Comparison of ENCODE assay signal across 21 cellular contexts in genomic region chr17:30343741-30344140, GRCh38. TPM values are rescaled to one million over a fixed set of nuclear protein-coding genes. Genes with fewer than 3 reads are reported as not detected.
DNase-seq lines count a peak whose midpoint lies in the region; TF ChIP-seq lines count a peak whose summit lies in the region.
"Had no signal": no experiment of that assay in that cellular context is flagged by ENCODE, and none has a peak within 500 bp of the region (broad histone marks: within the 10 kb centered on the region; RNA-seq: fewer than 3 reads in every experiment).

No MANE protein-coding gene starts in this region.

- no peak overlapping the region for H3K4me3 Mint-ChIP-seq in chondrocyte (ENCODE audit: unreplicated experiment)
- H3K4me3 Mint-ChIP-seq: CD8-positive, alpha-beta T cell; IgD-negative memory B cell had no signal

- DNase-seq in activated CD8-positive, alpha-beta memory T cell treated with anti-CD3 and anti-CD28 coated beads for 24 hours = peak; percentile 38
- DNase-seq in activated CD8-positive, alpha-beta memory T cell treated with anti-CD3 and anti-CD28 coated beads, Interleukin-2, amount 50 U/mL, for 4 hours = no peak
- DNase-seq in colonic mucosa (no peak), testis (no peak), ovary (no peak), chondrocyte (ENCODE audit: low spot score) (no peak), cerebellum (ENCODE audit: low spot score) (no peak)
- DNase-seq: activated CD4-positive, alpha-beta T cell treated with anti-CD3 and anti-CD28 coated beads for 48 hours; activated T-cell treated with anti-CD3 and anti-CD28 coated beads, Interleukin-2, amount 50 U/mL, for 48 hours; CD8-positive, alpha-beta T cell; NCI-H1105; NCI-H2171 treated with DMSO at 0.1 percent for 48 hours; stimulated activated naive CD4-positive, alpha-beta T cell; T-helper 9 cell had no signal

- peaks cover 41% of the 10 kb centered on the region for H3K4me1 Mint-ChIP-seq in chondrocyte (ENCODE audit: low read depth)

- H3K36me3 Mint-ChIP-seq in chondrocyte (ENCODE audit: low read depth) = no peaks in the 10 kb centered on the region
- H3K36me3 Mint-ChIP-seq: CD8-positive, alpha-beta T cell; IgD-negative memory B cell had no signal

- H3K4me1 ChIP-seq in colonic mucosa (no peaks in the 10 kb centered on the region), mesodermal cell (ENCODE audit: control insufficient read depth, insufficient read depth, low read length, poor library complexity, severe bottlenecking) (peaks cover 35% of the 10 kb centered on the region), testis (peaks cover 21% of the 10 kb centered on the region), ovary (ENCODE audit: insufficient read depth) (peaks cover 2% of the 10 kb centered on the region)

- H3K4me3 ChIP-seq in colonic mucosa (no peak overlapping the region), mesodermal cell (ENCODE audit: extremely low read depth, insufficient read depth, low read length, poor library complexity, severe bottlenecking) (no peak overlapping the region), testis (no peak overlapping the region), ovary (no peak overlapping the region)
- H3K4me3 ChIP-seq: HAP-1, smooth muscle cell had no signal

- no peak overlapping the region for H3K27ac Mint-ChIP-seq in chondrocyte (ENCODE audit: unreplicated experiment)
- H3K27ac Mint-ChIP-seq: CD8-positive, alpha-beta T cell; IgD-negative memory B cell had no signal

- no peaks in the 10 kb centered on the region for H3K9me3 Mint-ChIP-seq in chondrocyte (ENCODE audit: low read depth)
- H3K9me3 Mint-ChIP-seq: CD8-positive, alpha-beta T cell; IgD-negative memory B cell had no signal

- WGBS in mesodermal cell (ENCODE audit: insufficient coverage in 2 of 2), 2 experiments = 90 to 100% methylated on average over 2 of the region's 4 CpGs
- WGBS in testis, 2 donors = 52 to 63% methylated on average over 4 of the region's 4 CpGs
- 77 to 84% (median 80%) methylated on average over 4 of the region's 4 CpGs for WGBS in ovary, 3 donors

- H3K27me3 ChIP-seq in colonic mucosa (no peaks in the 10 kb centered on the region), testis (no peaks in the 10 kb centered on the region), ovary (no peaks in the 10 kb centered on the region)
- H3K27me3 ChIP-seq: SJCRH30 had no signal

- intact Hi-C loops in colonic mucosa (cut with DNase I) = loop anchor here (10.0 kb wide), 1 partner anchor 131 kb away; the partner anchor contains the start of gene GOSR1
- intact Hi-C loops in testis (cut with DNase I; ENCODE audit: low total_unique reads) = no loop called here
- intact Hi-C loops in ovary (cut with DNase I) = no loop called here

- no peaks in the 10 kb centered on the region for H3K27me3 Mint-ChIP-seq in chondrocyte (ENCODE audit: low read depth)

- H3K36me3 ChIP-seq in colonic mucosa = no peaks in the 10 kb centered on the region
- H3K36me3 ChIP-seq in mesodermal cell (ENCODE audit: control insufficient read depth, insufficient read depth, low read length) = no peaks in the 10 kb centered on the region
- no peaks in the 10 kb centered on the region for H3K36me3 ChIP-seq in testis (ENCODE audit: low read depth, missing control alignments)
- no peaks in the 10 kb centered on the region for H3K36me3 ChIP-seq in ovary
- H3K36me3 ChIP-seq: HAP-1, SJCRH30 had no signal

- TF ChIP-seq CTCF in colonic mucosa (IDR thresholded peaks at IDR 0.05) = no peak
- TF ChIP-seq CTCF in testis (IDR thresholded peaks at IDR 0.05) = no peak
- TF ChIP-seq CTCF in ovary (IDR thresholded peaks at IDR 0.05) = no peak
- no peak for TF ChIP-seq CTCF in chondrocyte (IDR thresholded peaks at IDR 0.05)

- H3K9ac ChIP-seq in colonic mucosa (ENCODE audit: low read depth in 2 of 2, low read length in 2 of 2) = peak overlapping the region in 1 of 2 donors; percentile 74

- no peak for TF ChIP-seq EP300 in ovary (IDR thresholded peaks at IDR 0.05)

- H3K27ac ChIP-seq in colonic mucosa (peak overlapping the region; percentile 84), mesodermal cell (ENCODE audit: low read depth, low read length, severe bottlenecking) (peak overlapping the region; percentile 47), testis (peak overlapping the region; percentile 41 to 51), ovary (no peak overlapping the region)
- H3K27ac ChIP-seq: SJCRH30 had no signal

- H3K9me3 ChIP-seq in colonic mucosa (no peaks in the 10 kb centered on the region), mesodermal cell (ENCODE audit: control insufficient read depth, low read length) (no peaks in the 10 kb centered on the region), testis (no peaks in the 10 kb centered on the region), ovary (no peaks in the 10 kb centered on the region)
- H3K9me3 ChIP-seq: HAP-1, SJCRH30 had no signal

- TF ChIP-seq POLR2A in testis (IDR thresholded peaks at IDR 0.05) = no peak
- no peak for TF ChIP-seq POLR2A in ovary (IDR thresholded peaks at IDR 0.05)

RNA-seq across cellular contexts. Expression of gene TMIGD1, which starts 9.9 kb away (rescaled TPM):
- total RNA-seq in colonic mucosa (100 to 1,000 TPM in 1 of 2 donors, 10 to 100 TPM in 1; 14.4 to 107 TPM), testis (not detected), ovary (under 1 TPM in 1 of 7 donors, not detected in 6; 0.36 TPM), chondrocyte (not detected in 3 replicates), cerebellum (not detected)
- not detected for polyA plus RNA-seq in mesodermal cell (2013, experiment 1 of 2)
- polyA plus RNA-seq in mesodermal cell (2013, experiment 2 of 2) = not detected
- polyA plus RNA-seq in testis (ENCODE audit: insufficient read depth, low read depth, low replicate concordance) (not detected), ovary (not detected)
- total RNA-seq: A172; CD8-positive, alpha-beta T cell; lung microvascular endothelial cell; SJCRH30; smooth muscle cell had no signal
- polyA plus RNA-seq: IgD-negative memory B cell, smooth muscle cell had no signal

RNA-seq across cellular contexts. Expression of gene CPD, which starts 35.0 kb away (rescaled TPM):
- total RNA-seq in colonic mucosa (10 to 100 TPM; 56.5 to 89.5 TPM), testis (100 to 1,000 TPM; 134 to 194 TPM), ovary (10 to 100 TPM; 24.4 to 53.8 (median 30.8) TPM), chondrocyte (76.6 to 96.6 TPM (median 78.1 TPM) in 3 replicates), cerebellum (73.0 TPM)
- polyA plus RNA-seq in mesodermal cell (2013, experiment 1 of 2) = 58.5 TPM
- 44.8 TPM for polyA plus RNA-seq in mesodermal cell (2013, experiment 2 of 2)
- polyA plus RNA-seq in testis (ENCODE audit: insufficient read depth, low read depth, low replicate concordance) (108 TPM), ovary (10 to 100 TPM in 1 of 2 donors, 1 to 10 TPM in 1; 8.6 to 18.9 TPM)

RNA-seq across cellular contexts. Expression of gene BLMH, which starts 52.0 kb away (rescaled TPM):
- 10 to 100 TPM; 21.8 to 33.7 TPM for total RNA-seq in colonic mucosa
- polyA plus RNA-seq in mesodermal cell (2013, experiment 1 of 2) = 66.6 TPM
- polyA plus RNA-seq in mesodermal cell (2013, experiment 2 of 2) = 63.0 TPM
- 10 to 100 TPM; 46.9 to 54.9 TPM for total RNA-seq in testis
- polyA plus RNA-seq in testis (ENCODE audit: insufficient read depth, low read depth, low replicate concordance) = 36.4 TPM
- 10 to 100 TPM; 12.9 to 27.6 (median 23.1) TPM for total RNA-seq in ovary
- polyA plus RNA-seq in ovary = 10 to 100 TPM; 17.3 to 32.0 TPM
- 44.5 to 60.2 TPM (median 49.5 TPM) in 3 replicates for total RNA-seq in chondrocyte
- total RNA-seq in cerebellum = 27.6 TPM

Comparison
In these comparisons a context has a peak if more than half of its experiments do, and no peak if none do; other contexts are left out.
1. H3K27ac ChIP-seq: peak in colonic mucosa (single experiment), mesodermal cell (single experiment) and testis (2 of 2); none in ovary (0 of 2).
2. RNA of gene TMIGD1, which starts 9.9 kb away (total RNA-seq): 14.4 to 107 TPM in colonic mucosa; not detected in testis, 0.36 TPM in ovary, not detected in chondrocyte and not detected in cerebellum (single experiment); every median in the first group is over 10 times any median in the second.